Comparison of ENCODE assay signal across 8 cellular contexts in genomic region chr10:35378547-35379210, GRCh38. TPM values are rescaled to one million over a fixed set of nuclear protein-coding genes. Genes with fewer than 3 reads are reported as not detected.
DNase-seq lines count a peak whose midpoint lies in the region; ATAC-seq and TF ChIP-seq lines count a peak whose summit lies in the region.

No MANE protein-coding gene starts in this region.

- ATAC-seq in GM18873 (IDR thresholded peaks at IDR 0.05; ENCODE audit: low FRiP score, unreplicated experiment) (peak; percentile 22), HG02885 (IDR thresholded peaks at IDR 0.05; ENCODE audit: poor library complexity, unreplicated experiment) (peak; percentile 19), mucosa of descending colon (no peak)

- H3K4me1 ChIP-seq in osteoblast (ENCODE audit: insufficient read depth, low read length) (peaks cover 33% of the 10 kb centered on the region), mucosa of descending colon (ENCODE audit: low read depth) (peaks cover 7% of the 10 kb centered on the region)

- H3K4me3 ChIP-seq in osteoblast (ENCODE audit: insufficient read depth, low read length) (peak overlapping the region; percentile 5), mucosa of descending colon (no peak overlapping the region)

- H3K27ac ChIP-seq in adipose tissue (ENCODE audit: low read depth, low read length) (peak overlapping the region; percentile 72), osteoblast (ENCODE audit: low read depth, low read length) (peak overlapping the region; percentile 87)

- intact Hi-C loops in mucosa of descending colon (cut with DNase I, micrococcal nuclease) = no loop called here

- H3K79me2 ChIP-seq in osteoblast (ENCODE audit: insufficient read depth, low read length) = peaks cover 94% of the 10 kb centered on the region

- H3K9me3 ChIP-seq in osteoblast (ENCODE audit: low read depth, low read length) = no peaks in the 10 kb centered on the region
- no peaks in the 10 kb centered on the region for H3K9me3 ChIP-seq in mucosa of descending colon

- H4K20me1 ChIP-seq in osteoblast (ENCODE audit: insufficient read depth, low read length) = peaks cover 54% of the 10 kb centered on the region

- 46 to 77% (median 54%) methylated on average over 9 of the region's 9 CpGs for WGBS in adipose tissue, 3 donors

- TF ChIP-seq CTCF in osteoblast (IDR thresholded peaks at IDR 0.05; ENCODE audit: extremely low read depth, low read depth, low read length) (no peak), mucosa of descending colon (IDR thresholded peaks at IDR 0.05) (no peak)

- peak overlapping the region; percentile 46 for H2AFZ ChIP-seq in osteoblast (ENCODE audit: low read length)

- no peak for DNase-seq in osteoblast (ENCODE audit: insufficient read length, low spot score, missing footprints)
- no peak for DNase-seq in mucosa of descending colon
- DNase-seq in DMS79 treated with DMSO at 0.1 percent for 48 hours (lab: John Stamatoyannopoulos, UW) = no peak
- no peak for DNase-seq in NCI-H2029 (lab: John Stamatoyannopoulos, UW)
- DNase-seq in HK-2 (ENCODE audit: unreplicated experiment) = no peak

- H3K36me3 ChIP-seq in osteoblast (ENCODE audit: insufficient read depth, low read length) (no peaks in the 10 kb centered on the region), mucosa of descending colon (ENCODE audit: low read depth) (no peaks in the 10 kb centered on the region)

- peak overlapping the region; percentile 71 for H3K4me2 ChIP-seq in osteoblast (ENCODE audit: insufficient read depth, low read length)

- H3K27me3 ChIP-seq in osteoblast (ENCODE audit: insufficient read depth, low read length) = no peaks in the 10 kb centered on the region

RNA-seq across cellular contexts. Expression of gene CCNY, which starts 42.4 kb away (rescaled TPM):
- polyA plus RNA-seq in adipose tissue = 10 to 100 TPM; 14.0 to 38.6 (median 24.6) TPM
- total RNA-seq in osteoblast (53.2 and 63.9 TPM in 2 replicates), mucosa of descending colon (10 to 100 TPM; 48.6 to 64.4 (median 51.5) TPM)
